Comparison of ENCODE assay signal across 8 cellular contexts in the genomic region with DNA sequence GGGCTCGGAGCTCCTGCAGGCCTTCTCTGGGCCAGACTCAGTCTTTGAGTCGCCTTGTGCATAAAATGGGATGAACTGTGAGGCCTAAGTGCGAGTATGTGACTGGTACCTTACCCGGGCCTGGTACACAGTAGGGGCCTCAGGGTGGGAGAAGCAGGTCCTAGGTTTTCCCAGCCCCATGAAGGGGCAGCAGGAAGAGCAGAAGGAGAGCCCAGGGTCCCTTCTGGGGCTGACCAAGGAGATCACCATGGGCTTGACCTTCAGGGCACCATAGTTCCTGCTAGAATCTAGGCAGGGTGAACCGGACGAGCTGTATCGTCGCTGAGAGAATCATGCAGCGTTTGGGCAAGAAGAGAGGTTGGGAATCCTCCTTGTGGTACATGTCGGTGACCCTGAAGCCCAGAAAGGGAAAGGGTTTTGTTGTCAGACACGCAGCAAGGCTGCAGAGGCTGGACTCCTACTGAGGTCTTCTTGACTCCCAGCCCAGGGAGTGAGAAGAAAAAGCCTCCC. TPM values are rescaled to one million over a fixed set of nuclear protein-coding genes. Genes with fewer than 3 reads are reported as not detected.
A peak's percentile ranks its signal among the peaks of the same experiment; 100 is the strongest.
DNase-seq lines count a peak whose midpoint lies in the region; ATAC-seq and TF ChIP-seq lines count a peak whose summit lies in the region.

No MANE protein-coding gene starts in this region.

- TF ChIP-seq CTCF in kidney epithelial cell (IDR thresholded peaks at IDR 0.05; ENCODE audit: insufficient read depth, low read length, poor library complexity, severe bottlenecking) (no peak), tibial nerve (IDR thresholded peaks at IDR 0.05) (no peak)

- TF ChIP-seq EP300 in tibial nerve (IDR thresholded peaks at IDR 0.05) = no peak

- no peaks in the 10 kb centered on the region for H3K9me3 Mint-ChIP-seq in activated CD8-positive, alpha-beta memory T cell treated with anti-CD3 and anti-CD28 coated beads, Interleukin-2, amount 10 ng/mL, durations not matched to agents 7 days and 5 days (ENCODE audit: low read depth)
- no peaks in the 10 kb centered on the region for H3K9me3 Mint-ChIP-seq in activated T-helper 2 cell treated with anti-CD3 and anti-CD28 coated beads, Interferon-gamma antibody, Interleukin-2, Interleukin-4, amounts not matched to agents 10 μg/mL and 5 μg/mL and 100 μg/mL, durations not matched to agents 14 hours and 24 hours and 36 hours

- H3K4me1 ChIP-seq in tibial nerve = peaks cover 0 to 66% (median 38%) of the 10 kb centered on the region in 4 donors

- intact Hi-C loops in activated T-helper 2 cell treated with anti-CD3 and anti-CD28 coated beads, Interferon-gamma antibody, Interleukin-2, Interleukin-4, amounts not matched to agents 10 μg/mL and 5 μg/mL and 100 μg/mL, durations not matched to agents 14 hours and 24 hours and 36 hours (cut with micrococcal nuclease) = loop anchor here (2.0 to 5.0 kb wide), 2 partner anchors 28 to 394 kb away; partner anchors contain the start of genes CLK4 and HNRNPAB

- peaks cover 36% of the 10 kb centered on the region for H3K36me3 Mint-ChIP-seq in activated CD8-positive, alpha-beta memory T cell treated with anti-CD3 and anti-CD28 coated beads, Interleukin-2, amount 10 ng/mL, durations not matched to agents 7 days and 5 days
- H3K36me3 Mint-ChIP-seq in activated T-helper 2 cell treated with anti-CD3 and anti-CD28 coated beads, Interferon-gamma antibody, Interleukin-2, Interleukin-4, amounts not matched to agents 10 μg/mL and 5 μg/mL and 100 μg/mL, durations not matched to agents 14 hours and 24 hours and 36 hours (ENCODE audit: low read depth) = peaks cover 37% of the 10 kb centered on the region

- 64 to 71% methylated on average over 9 to 11 of the region's 11 CpGs for WGBS in tibial nerve, 2 donors

- H3K27me3 ChIP-seq in kidney epithelial cell (ENCODE audit: control insufficient read depth, insufficient read depth, low read length) (no peaks in the 10 kb centered on the region), tibial nerve (no peaks in the 10 kb centered on the region)

- H3K27me3 Mint-ChIP-seq in activated CD8-positive, alpha-beta memory T cell treated with anti-CD3 and anti-CD28 coated beads, Interleukin-2, amount 10 ng/mL, durations not matched to agents 7 days and 5 days = no peaks in the 10 kb centered on the region
- no peaks in the 10 kb centered on the region for H3K27me3 Mint-ChIP-seq in activated T-helper 2 cell treated with anti-CD3 and anti-CD28 coated beads, Interferon-gamma antibody, Interleukin-2, Interleukin-4, amounts not matched to agents 10 μg/mL and 5 μg/mL and 100 μg/mL, durations not matched to agents 14 hours and 24 hours and 36 hours (ENCODE audit: low read depth)

- H3K9me3 ChIP-seq in tibial nerve = no peaks in the 10 kb centered on the region

- peak overlapping the region; percentile 94 to 97 (median 96) for H3K27ac ChIP-seq in tibial nerve

- peaks cover 80% of the 10 kb centered on the region for H3K4me1 Mint-ChIP-seq in activated CD8-positive, alpha-beta memory T cell treated with anti-CD3 and anti-CD28 coated beads, Interleukin-2, amount 10 ng/mL, durations not matched to agents 7 days and 5 days
- H3K4me1 Mint-ChIP-seq in activated T-helper 2 cell treated with anti-CD3 and anti-CD28 coated beads, Interferon-gamma antibody, Interleukin-2, Interleukin-4, amounts not matched to agents 10 μg/mL and 5 μg/mL and 100 μg/mL, durations not matched to agents 14 hours and 24 hours and 36 hours (ENCODE audit: low read depth) = peaks cover 38% of the 10 kb centered on the region

- no peak for TF ChIP-seq POLR2A in tibial nerve (IDR thresholded peaks at IDR 0.05)

- peak overlapping the region; percentile 64 for H3K4me3 Mint-ChIP-seq in activated CD8-positive, alpha-beta memory T cell treated with anti-CD3 and anti-CD28 coated beads, Interleukin-2, amount 10 ng/mL, durations not matched to agents 7 days and 5 days
- peak overlapping the region; percentile 62 for H3K4me3 Mint-ChIP-seq in activated T-helper 2 cell treated with anti-CD3 and anti-CD28 coated beads, Interferon-gamma antibody, Interleukin-2, Interleukin-4, amounts not matched to agents 10 μg/mL and 5 μg/mL and 100 μg/mL, durations not matched to agents 14 hours and 24 hours and 36 hours (ENCODE audit: low read depth)

- H3K36me3 ChIP-seq in kidney epithelial cell (ENCODE audit: control insufficient read depth, insufficient read depth, low read length) (peaks cover 3% of the 10 kb centered on the region), tibial nerve (peaks cover 0 to 35% (median 0%) of the 10 kb centered on the region in 3 donors)

- CTCF ChIA-PET in activated CD8-positive, alpha-beta memory T cell treated with anti-CD3 and anti-CD28 coated beads, Interleukin-2, amount 10 ng/mL, durations not matched to agents 7 days and 5 days (lab: Charles Lee) = interaction anchor here (1.1 to 1.7 kb wide), 2 partner anchors 19 to 21 kb away, joined by 3 to 4 read pairs; no protein-coding TSS in a partner anchor

- peak overlapping the region; percentile 85 for H3K27ac Mint-ChIP-seq in activated CD8-positive, alpha-beta memory T cell treated with anti-CD3 and anti-CD28 coated beads, Interleukin-2, amount 10 ng/mL, durations not matched to agents 7 days and 5 days
- peak overlapping the region; percentile 80 for H3K27ac Mint-ChIP-seq in activated T-helper 2 cell treated with anti-CD3 and anti-CD28 coated beads, Interferon-gamma antibody, Interleukin-2, Interleukin-4, amounts not matched to agents 10 μg/mL and 5 μg/mL and 100 μg/mL, durations not matched to agents 14 hours and 24 hours and 36 hours

- peak overlapping the region; percentile 73 for H3K4me3 ChIP-seq in kidney epithelial cell (ENCODE audit: low read depth, low read length)
- peak overlapping the region; percentile 88 to 98 (median 94) for H3K4me3 ChIP-seq in tibial nerve

- no peak for DNase-seq in activated CD8-positive, alpha-beta memory T cell treated with anti-CD3 and anti-CD28 coated beads, Interleukin-2, amount 10 ng/mL, durations not matched to agents 7 days and 5 days
- no peak for DNase-seq in activated CD8-positive, alpha-beta memory T cell treated with anti-CD3 and anti-CD28 coated beads, Interleukin-2, amount 50 U/mL, for 4 hours
- DNase-seq in activated T-helper 2 cell treated with anti-CD3 and anti-CD28 coated beads, Interferon-gamma antibody, Interleukin-2, Interleukin-4, amounts not matched to agents 10 μg/mL and 5 μg/mL and 100 μg/mL, durations not matched to agents 14 hours and 24 hours and 36 hours (ENCODE audit: low spot score) = no peak
- DNase-seq in kidney epithelial cell (ENCODE audit: low read depth) (no peak), tibial nerve (ENCODE audit: low spot score in 2 of 2) (no peak), SW480 (ENCODE audit: low spot score) (no peak)

- ATAC-seq in activated CD8-positive, alpha-beta memory T cell treated with anti-CD3 and anti-CD28 coated beads, Interleukin-2, amount 10 ng/mL, durations not matched to agents 7 days and 5 days = no peak
- no peak for ATAC-seq in GM19455 (IDR thresholded peaks at IDR 0.05; ENCODE audit: unreplicated experiment)
- no peak for ATAC-seq in GM19351 (IDR thresholded peaks at IDR 0.05; ENCODE audit: unreplicated experiment)

RNA-seq across cellular contexts. Expression of gene PHYKPL, which starts 0.4 kb away (rescaled TPM):
- 100 to 1,000 TPM; 117 to 120 TPM for total RNA-seq in activated CD8-positive, alpha-beta memory T cell treated with anti-CD3 and anti-CD28 coated beads, Interleukin-2, amount 10 ng/mL, durations not matched to agents 7 days and 5 days
- 87.4 and 92.0 TPM in 2 replicates for total RNA-seq in activated T-helper 2 cell treated with anti-CD3 and anti-CD28 coated beads, Interferon-gamma antibody, Interleukin-2, Interleukin-4, amounts not matched to agents 10 μg/mL and 5 μg/mL and 100 μg/mL, durations not matched to agents 14 hours and 24 hours and 36 hours
- total RNA-seq in kidney epithelial cell = 18.7 and 22.7 TPM in 2 replicates
- 100 to 1,000 TPM in 2 of 4 donors, 10 to 100 TPM in 2; 77.2 to 121 (median 97.1) TPM for total RNA-seq in tibial nerve

RNA-seq across cellular contexts. Expression of gene HNRNPAB, which starts 28.6 kb away (rescaled TPM):
- 100 to 1,000 TPM; 268 to 391 TPM for total RNA-seq in activated CD8-positive, alpha-beta memory T cell treated with anti-CD3 and anti-CD28 coated beads, Interleukin-2, amount 10 ng/mL, durations not matched to agents 7 days and 5 days
- 393 and 403 TPM in 2 replicates for total RNA-seq in activated T-helper 2 cell treated with anti-CD3 and anti-CD28 coated beads, Interferon-gamma antibody, Interleukin-2, Interleukin-4, amounts not matched to agents 10 μg/mL and 5 μg/mL and 100 μg/mL, durations not matched to agents 14 hours and 24 hours and 36 hours
- 132 and 152 TPM in 2 replicates for total RNA-seq in kidney epithelial cell
- total RNA-seq in tibial nerve = 100 to 1,000 TPM in 3 of 4 donors, 10 to 100 TPM in 1; 92.0 to 135 (median 122) TPM

RNA-seq across cellular contexts. Expression of gene GMCL2, which starts 45.8 kb away (rescaled TPM):
- not detected for total RNA-seq in activated CD8-positive, alpha-beta memory T cell treated with anti-CD3 and anti-CD28 coated beads, Interleukin-2, amount 10 ng/mL, durations not matched to agents 7 days and 5 days
- total RNA-seq in activated T-helper 2 cell treated with anti-CD3 and anti-CD28 coated beads, Interferon-gamma antibody, Interleukin-2, Interleukin-4, amounts not matched to agents 10 μg/mL and 5 μg/mL and 100 μg/mL, durations not matched to agents 14 hours and 24 hours and 36 hours = not detected in 2 replicates
- not detected in 2 replicates for total RNA-seq in kidney epithelial cell
- not detected for total RNA-seq in tibial nerve
